8 cellular contexts compared by ENCODE assay signal in the genomic region with DNA sequence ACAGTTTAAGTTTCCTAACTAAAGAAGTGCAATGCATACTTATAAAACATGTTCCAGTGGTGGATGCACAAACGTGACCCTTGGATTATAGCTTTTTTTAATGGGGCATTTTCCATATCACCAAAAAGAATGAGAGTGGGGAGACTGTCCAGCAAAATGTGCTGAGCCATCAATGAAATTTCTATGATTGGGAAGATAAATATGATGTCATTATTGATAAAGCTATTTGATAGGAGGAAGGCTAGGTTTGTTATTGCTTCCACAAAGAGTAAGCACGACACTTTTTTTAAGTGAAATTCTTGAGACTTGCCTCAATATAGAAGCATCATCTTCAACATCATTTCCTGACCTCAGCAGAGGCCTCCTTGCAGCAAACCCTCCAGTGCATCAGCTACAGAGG.
"Had no signal": no experiment of that assay in that cellular context is flagged by ENCODE, and none has a peak within 500 bp of the region (broad histone marks: within the 10 kb centered on the region; RNA-seq: fewer than 3 reads in every experiment).

No MANE protein-coding gene starts in this region.

- ATAC-seq: GM12878 had no signal

- H3K4me3 ChIP-seq: GM12878 had no signal

- DNase-seq: GDM1, GF-D8 had no signal

- FAIRE-seq: G401.6, GM12878, GM12891, GM12892, GM18507, GM19239 had no signal
